In genomic region chr7:25469669-25470068, GRCh38 we compare ENCODE assay signal across 8 cellular contexts.
"Had no signal": no experiment of that assay in that cellular context is flagged by ENCODE, and none has a peak within 500 bp of the region (broad histone marks: within the 10 kb centered on the region; RNA-seq: fewer than 3 reads in every experiment).

No MANE protein-coding gene starts in this region.

- H3K4me3 ChIP-seq: GM23338 had no signal

- FAIRE-seq: H1, H54, HepG2 had no signal

- DNase-seq: H9, HCEC 1CT, KG1 had no signal

- H3K27ac ChIP-seq: HL-60 had no signal
